ENCODE assay signal across 1 cellular context in genomic region chr11:65502274-65502851, GRCh38.
TF ChIP-seq lines count a peak whose summit lies in the region.

No MANE protein-coding gene starts in this region.

TF ChIP-seq in SK-N-SH, 30 proteins besides CTCF, POLR2A, EP300 and RAD21 (continued from another document):
- TF ChIP-seq REST (IDR thresholded peaks at IDR 0.05; ENCODE audit: low read depth, low read length) (peak; percentile 20; the same call in 1 of the 2 replicates), GABPA (IDR thresholded peaks at IDR 0.05; ENCODE audit: low read depth) (no peak), MEF2A (IDR thresholded peaks at IDR 0.05; ENCODE audit: borderline replicate concordance, low read depth) (peak; percentile 29; the same call in 1 of the 2 replicates), TEAD4 (IDR thresholded peaks at IDR 0.05; ENCODE audit: borderline replicate concordance, insufficient read depth) (peak; percentile 10; the same call in 1 of the 2 replicates), TAF1 (IDR thresholded peaks at IDR 0.05; ENCODE audit: borderline replicate concordance, low read depth, low read length) (peak; percentile 19; the same call in 1 of the 2 replicates)
TF ChIP-seq in SK-N-SH: peak in this region for 5.
